In the genomic region with DNA sequence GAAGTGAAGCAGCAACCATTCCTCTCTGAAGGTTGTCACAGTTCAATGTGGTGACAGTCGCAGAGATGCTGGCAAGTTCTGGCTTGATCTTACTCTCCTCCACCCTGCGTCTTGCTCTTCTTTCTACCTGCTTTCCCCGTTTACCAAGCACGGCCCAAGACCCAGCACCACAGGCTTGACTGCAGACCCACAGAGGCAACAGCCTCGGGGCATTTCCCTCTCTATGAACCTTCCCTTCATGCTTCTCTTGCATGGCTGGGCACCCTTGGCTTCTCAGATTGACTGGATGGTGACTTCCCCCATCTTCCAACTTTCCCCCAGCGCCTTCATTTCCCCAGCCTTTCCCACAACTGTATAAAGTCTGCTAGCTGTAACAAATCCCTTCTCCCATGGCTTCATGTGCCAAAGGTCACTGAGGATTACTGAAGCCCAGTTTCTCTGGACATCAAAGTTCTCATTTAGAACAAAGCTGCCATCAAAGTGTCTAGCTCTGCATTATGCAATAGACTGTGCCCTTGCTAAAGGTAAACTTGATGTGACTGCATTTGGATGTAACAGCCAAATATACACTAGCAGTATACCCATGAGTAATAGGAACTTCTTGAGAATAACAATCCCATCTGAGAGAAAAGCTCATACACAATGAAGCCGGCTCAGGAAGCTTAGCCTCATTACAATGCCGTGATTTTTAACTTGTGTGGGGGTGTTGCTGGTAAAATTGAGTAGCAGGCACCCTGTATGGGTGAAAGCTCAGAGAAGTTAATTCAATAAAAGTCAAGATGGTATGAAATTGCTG, we compare ENCODE assay signal across 1 cellular context.
TF ChIP-seq lines count a peak whose summit lies in the region.

No MANE protein-coding gene starts in this region.

TF ChIP-seq in HepG2, 621 proteins besides CTCF, POLR2A, EP300 and RAD21 (continued from another document and continues in another):
- peak; percentile 76; the same call in 1 of the 2 replicates for TF ChIP-seq LCORL (IDR thresholded peaks at IDR 0.05)
- peak; percentile 87 for TF ChIP-seq LCORL (CRISPR knock-in tag; IDR thresholded peaks at IDR 0.05)
- no peak for TF ChIP-seq DR1 (CRISPR knock-in tag; IDR thresholded peaks at IDR 0.05)
- peak; percentile 67; the same call in 1 of the 2 replicates for TF ChIP-seq MTA1 (CRISPR knock-in tag; IDR thresholded peaks at IDR 0.05; ENCODE audit: borderline replicate concordance)
- TF ChIP-seq KLF12 (CRISPR knock-in tag; IDR thresholded peaks at IDR 0.05; ENCODE audit: borderline replicate concordance): no peak
- TF ChIP-seq, protein P1, sequence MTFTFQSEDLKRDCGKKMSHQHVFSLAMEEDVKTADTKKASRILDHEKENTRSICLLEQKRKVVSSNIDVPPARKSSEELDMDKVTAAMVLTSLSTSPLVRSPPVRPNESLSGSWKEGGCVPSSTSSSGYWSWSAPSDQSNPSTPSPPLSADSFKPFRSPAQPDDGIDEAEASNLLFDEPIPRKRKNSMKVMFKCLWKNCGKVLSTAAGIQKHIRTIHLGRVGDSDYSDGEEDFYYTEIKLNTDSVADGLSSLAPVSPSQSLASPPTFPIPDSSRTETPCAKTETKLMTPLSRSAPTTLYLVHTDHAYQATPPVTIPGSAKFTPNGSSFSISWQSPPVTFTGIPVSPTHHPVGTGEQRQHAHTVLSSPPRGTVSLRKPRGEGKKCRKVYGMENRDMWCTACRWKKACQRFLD (CRISPR knock-in tag; IDR thresholded peaks at IDR 0.05; ENCODE audit: borderline replicate concordance): no peak
- no peak for TF ChIP-seq YEATS4 (CRISPR knock-in tag; IDR thresholded peaks at IDR 0.05; ENCODE audit: borderline replicate concordance)
- no peak for TF ChIP-seq ZNF556 (CRISPR knock-in tag; IDR thresholded peaks at IDR 0.05; ENCODE audit: borderline replicate concordance)
- no peak for TF ChIP-seq ZNF253 (CRISPR knock-in tag; IDR thresholded peaks at IDR 0.05; ENCODE audit: borderline replicate concordance)
- TF ChIP-seq, protein P2, sequence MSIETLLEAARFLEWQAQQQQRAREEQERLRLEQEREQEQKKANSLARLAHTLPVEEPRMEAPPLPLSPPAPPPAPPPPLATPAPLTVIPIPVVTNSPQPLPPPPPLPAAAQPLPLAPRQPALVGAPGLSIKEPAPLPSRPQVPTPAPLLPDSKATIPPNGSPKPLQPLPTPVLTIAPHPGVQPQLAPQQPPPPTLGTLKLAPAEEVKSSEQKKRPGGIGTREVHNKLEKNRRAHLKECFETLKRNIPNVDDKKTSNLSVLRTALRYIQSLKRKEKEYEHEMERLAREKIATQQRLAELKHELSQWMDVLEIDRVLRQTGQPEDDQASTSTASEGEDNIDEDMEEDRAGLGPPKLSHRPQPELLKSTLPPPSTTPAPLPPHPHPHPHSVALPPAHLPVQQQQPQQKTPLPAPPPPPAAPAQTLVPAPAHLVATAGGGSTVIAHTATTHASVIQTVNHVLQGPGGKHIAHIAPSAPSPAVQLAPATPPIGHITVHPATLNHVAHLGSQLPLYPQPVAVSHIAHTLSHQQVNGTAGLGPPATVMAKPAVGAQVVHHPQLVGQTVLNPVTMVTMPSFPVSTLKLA (IDR thresholded peaks at IDR 0.05): no peak
- TF ChIP-seq ZNF256 (CRISPR knock-in tag; conservative IDR thresholded peaks at IDR 0.05): no peak
- TF ChIP-seq, protein P3, sequence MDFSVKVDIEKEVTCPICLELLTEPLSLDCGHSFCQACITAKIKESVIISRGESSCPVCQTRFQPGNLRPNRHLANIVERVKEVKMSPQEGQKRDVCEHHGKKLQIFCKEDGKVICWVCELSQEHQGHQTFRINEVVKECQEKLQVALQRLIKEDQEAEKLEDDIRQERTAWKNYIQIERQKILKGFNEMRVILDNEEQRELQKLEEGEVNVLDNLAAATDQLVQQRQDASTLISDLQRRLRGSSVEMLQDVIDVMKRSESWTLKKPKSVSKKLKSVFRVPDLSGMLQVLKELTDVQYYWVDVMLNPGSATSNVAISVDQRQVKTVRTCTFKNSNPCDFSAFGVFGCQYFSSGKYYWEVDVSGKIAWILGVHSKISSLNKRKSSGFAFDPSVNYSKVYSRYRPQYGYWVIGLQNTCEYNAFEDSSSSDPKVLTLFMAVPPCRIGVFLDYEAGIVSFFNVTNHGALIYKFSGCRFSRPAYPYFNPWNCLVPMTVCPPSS (IDR thresholded peaks at IDR 0.05): no peak
- TF ChIP-seq, protein P4, sequence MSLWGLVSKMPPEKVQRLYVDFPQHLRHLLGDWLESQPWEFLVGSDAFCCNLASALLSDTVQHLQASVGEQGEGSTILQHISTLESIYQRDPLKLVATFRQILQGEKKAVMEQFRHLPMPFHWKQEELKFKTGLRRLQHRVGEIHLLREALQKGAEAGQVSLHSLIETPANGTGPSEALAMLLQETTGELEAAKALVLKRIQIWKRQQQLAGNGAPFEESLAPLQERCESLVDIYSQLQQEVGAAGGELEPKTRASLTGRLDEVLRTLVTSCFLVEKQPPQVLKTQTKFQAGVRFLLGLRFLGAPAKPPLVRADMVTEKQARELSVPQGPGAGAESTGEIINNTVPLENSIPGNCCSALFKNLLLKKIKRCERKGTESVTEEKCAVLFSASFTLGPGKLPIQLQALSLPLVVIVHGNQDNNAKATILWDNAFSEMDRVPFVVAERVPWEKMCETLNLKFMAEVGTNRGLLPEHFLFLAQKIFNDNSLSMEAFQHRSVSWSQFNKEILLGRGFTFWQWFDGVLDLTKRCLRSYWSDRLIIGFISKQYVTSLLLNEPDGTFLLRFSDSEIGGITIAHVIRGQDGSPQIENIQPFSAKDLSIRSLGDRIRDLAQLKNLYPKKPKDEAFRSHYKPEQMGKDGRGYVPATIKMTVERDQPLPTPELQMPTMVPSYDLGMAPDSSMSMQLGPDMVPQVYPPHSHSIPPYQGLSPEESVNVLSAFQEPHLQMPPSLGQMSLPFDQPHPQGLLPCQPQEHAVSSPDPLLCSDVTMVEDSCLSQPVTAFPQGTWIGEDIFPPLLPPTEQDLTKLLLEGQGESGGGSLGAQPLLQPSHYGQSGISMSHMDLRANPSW (CRISPR knock-in tag; IDR thresholded peaks at IDR 0.05; ENCODE audit: borderline replicate concordance): peak; percentile 99
- no peak; the same call in 1 of the 2 replicates for TF ChIP-seq RELA (CRISPR knock-in tag; IDR thresholded peaks at IDR 0.05)
- TF ChIP-seq FOXP1 (IDR thresholded peaks at IDR 0.05): 0 out of 2 replicates have a peak, but pooled peaks have one; percentile 11
- TF ChIP-seq FOXP1 (CRISPR knock-in tag; IDR thresholded peaks at IDR 0.05): peak; percentile 97
- TF ChIP-seq NKX3-1 (CRISPR knock-in tag; IDR thresholded peaks at IDR 0.05): no peak
- no peak for TF ChIP-seq EED (CRISPR knock-in tag; IDR thresholded peaks at IDR 0.05)
- TF ChIP-seq MXD3 (CRISPR knock-in tag; IDR thresholded peaks at IDR 0.05): no peak
- no peak for TF ChIP-seq HMGA1 (CRISPR knock-in tag; conservative IDR thresholded peaks at IDR 0.05)
- TF ChIP-seq PREB (CRISPR knock-in tag; IDR thresholded peaks at IDR 0.05): no peak
- TF ChIP-seq ZNF737 (CRISPR knock-in tag; IDR thresholded peaks at IDR 0.05; ENCODE audit: borderline replicate concordance): no peak
- TF ChIP-seq ELF4 (CRISPR knock-in tag; IDR thresholded peaks at IDR 0.05; ENCODE audit: borderline replicate concordance): no peak
- TF ChIP-seq ZNF839 (CRISPR knock-in tag; IDR thresholded peaks at IDR 0.05; ENCODE audit: borderline replicate concordance): 0 out of 2 replicates have a peak, but pooled peaks have one; percentile 33
- TF ChIP-seq SMAD3 (CRISPR knock-in tag; IDR thresholded peaks at IDR 0.05): peak; percentile 98
- TF ChIP-seq, protein P5, sequence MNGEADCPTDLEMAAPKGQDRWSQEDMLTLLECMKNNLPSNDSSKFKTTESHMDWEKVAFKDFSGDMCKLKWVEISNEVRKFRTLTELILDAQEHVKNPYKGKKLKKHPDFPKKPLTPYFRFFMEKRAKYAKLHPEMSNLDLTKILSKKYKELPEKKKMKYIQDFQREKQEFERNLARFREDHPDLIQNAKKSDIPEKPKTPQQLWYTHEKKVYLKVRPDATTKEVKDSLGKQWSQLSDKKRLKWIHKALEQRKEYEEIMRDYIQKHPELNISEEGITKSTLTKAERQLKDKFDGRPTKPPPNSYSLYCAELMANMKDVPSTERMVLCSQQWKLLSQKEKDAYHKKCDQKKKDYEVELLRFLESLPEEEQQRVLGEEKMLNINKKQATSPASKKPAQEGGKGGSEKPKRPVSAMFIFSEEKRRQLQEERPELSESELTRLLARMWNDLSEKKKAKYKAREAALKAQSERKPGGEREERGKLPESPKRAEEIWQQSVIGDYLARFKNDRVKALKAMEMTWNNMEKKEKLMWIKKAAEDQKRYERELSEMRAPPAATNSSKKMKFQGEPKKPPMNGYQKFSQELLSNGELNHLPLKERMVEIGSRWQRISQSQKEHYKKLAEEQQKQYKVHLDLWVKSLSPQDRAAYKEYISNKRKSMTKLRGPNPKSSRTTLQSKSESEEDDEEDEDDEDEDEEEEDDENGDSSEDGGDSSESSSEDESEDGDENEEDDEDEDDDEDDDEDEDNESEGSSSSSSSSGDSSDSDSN (CRISPR knock-in tag; IDR thresholded peaks at IDR 0.05): peak; percentile 61
- TF ChIP-seq, protein P6, sequence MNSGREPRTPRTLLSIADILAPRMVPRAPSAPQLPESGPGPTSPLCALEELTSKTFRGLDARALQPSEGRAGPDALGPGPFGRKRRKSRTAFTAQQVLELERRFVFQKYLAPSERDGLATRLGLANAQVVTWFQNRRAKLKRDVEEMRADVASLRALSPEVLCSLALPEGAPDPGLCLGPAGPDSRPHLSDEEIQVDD (CRISPR knock-in tag; IDR thresholded peaks at IDR 0.05; ENCODE audit: borderline replicate concordance): no peak
- TF ChIP-seq ZNF713 (CRISPR knock-in tag; IDR thresholded peaks at IDR 0.05): no peak
- TF ChIP-seq, protein P7, sequence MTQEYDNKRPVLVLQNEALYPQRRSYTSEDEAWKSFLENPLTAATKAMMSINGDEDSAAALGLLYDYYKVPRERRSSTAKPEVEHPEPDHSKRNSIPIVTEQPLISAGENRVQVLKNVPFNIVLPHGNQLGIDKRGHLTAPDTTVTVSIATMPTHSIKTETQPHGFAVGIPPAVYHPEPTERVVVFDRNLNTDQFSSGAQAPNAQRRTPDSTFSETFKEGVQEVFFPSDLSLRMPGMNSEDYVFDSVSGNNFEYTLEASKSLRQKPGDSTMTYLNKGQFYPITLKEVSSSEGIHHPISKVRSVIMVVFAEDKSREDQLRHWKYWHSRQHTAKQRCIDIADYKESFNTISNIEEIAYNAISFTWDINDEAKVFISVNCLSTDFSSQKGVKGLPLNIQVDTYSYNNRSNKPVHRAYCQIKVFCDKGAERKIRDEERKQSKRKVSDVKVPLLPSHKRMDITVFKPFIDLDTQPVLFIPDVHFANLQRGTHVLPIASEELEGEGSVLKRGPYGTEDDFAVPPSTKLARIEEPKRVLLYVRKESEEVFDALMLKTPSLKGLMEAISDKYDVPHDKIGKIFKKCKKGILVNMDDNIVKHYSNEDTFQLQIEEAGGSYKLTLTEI (CRISPR knock-in tag; conservative IDR thresholded peaks at IDR 0.05): no peak
- TF ChIP-seq ZBTB10 (CRISPR knock-in tag; IDR thresholded peaks at IDR 0.05; ENCODE audit: borderline replicate concordance): no peak; the same call in 1 of the 2 replicates
- 0 out of 2 replicates have a peak, but pooled peaks have one; percentile 24 for TF ChIP-seq CERS6 (CRISPR knock-in tag; IDR thresholded peaks at IDR 0.05)
- TF ChIP-seq, protein P8, sequence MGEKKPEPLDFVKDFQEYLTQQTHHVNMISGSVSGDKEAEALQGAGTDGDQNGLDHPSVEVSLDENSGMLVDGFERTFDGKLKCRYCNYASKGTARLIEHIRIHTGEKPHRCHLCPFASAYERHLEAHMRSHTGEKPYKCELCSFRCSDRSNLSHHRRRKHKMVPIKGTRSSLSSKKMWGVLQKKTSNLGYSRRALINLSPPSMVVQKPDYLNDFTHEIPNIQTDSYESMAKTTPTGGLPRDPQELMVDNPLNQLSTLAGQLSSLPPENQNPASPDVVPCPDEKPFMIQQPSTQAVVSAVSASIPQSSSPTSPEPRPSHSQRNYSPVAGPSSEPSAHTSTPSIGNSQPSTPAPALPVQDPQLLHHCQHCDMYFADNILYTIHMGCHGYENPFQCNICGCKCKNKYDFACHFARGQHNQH (CRISPR knock-in tag; IDR thresholded peaks at IDR 0.05): peak; percentile 94
- peak; percentile 98 for TF ChIP-seq ZNF264 (CRISPR knock-in tag; IDR thresholded peaks at IDR 0.05)
- no peak for TF ChIP-seq DNMT1 (CRISPR knock-in tag; IDR thresholded peaks at IDR 0.05)
- TF ChIP-seq FOXM1 (CRISPR knock-in tag; IDR thresholded peaks at IDR 0.05): no peak
